Comparison of ENCODE assay signal across 1 cellular context in genomic region chr2:112683550-112684414, GRCh38.
TF ChIP-seq lines count a peak whose summit lies in the region.

No MANE protein-coding gene starts in this region.

TF ChIP-seq in H1, 55 proteins besides CTCF, POLR2A, EP300 and RAD21:
- TF ChIP-seq PHF8 (conservative IDR thresholded peaks at IDR 0.05; ENCODE audit: low read depth, low read length) (no peak), SIRT6 (IDR thresholded peaks at IDR 0.05; ENCODE audit: low read length) (no peak), ATF3 (IDR thresholded peaks at IDR 0.05; ENCODE audit: insufficient read depth, low read depth, low read length) (no peak), RXRA (IDR thresholded peaks at IDR 0.05; ENCODE audit: insufficient read depth, low read depth, low read length) (no peak), TBP (IDR thresholded peaks at IDR 0.05; ENCODE audit: low read depth, low read length) (no peak), TCF12 (IDR thresholded peaks at IDR 0.05; ENCODE audit: low read depth, low read length) (no peak), CREB1 (IDR thresholded peaks at IDR 0.05) (no peak), SIX5 (IDR thresholded peaks at IDR 0.05; ENCODE audit: low read depth, low read length) (no peak), POLR2AphosphoS5 (IDR thresholded peaks at IDR 0.05; ENCODE audit: low read depth, low read length) (no peak), MAFK (IDR thresholded peaks at IDR 0.05; ENCODE audit: low read depth, low read length) (no peak), SP4 (IDR thresholded peaks at IDR 0.05; ENCODE audit: low read length) (no peak)
